Comparison of ENCODE assay signal across 7 cellular contexts in the genomic region with DNA sequence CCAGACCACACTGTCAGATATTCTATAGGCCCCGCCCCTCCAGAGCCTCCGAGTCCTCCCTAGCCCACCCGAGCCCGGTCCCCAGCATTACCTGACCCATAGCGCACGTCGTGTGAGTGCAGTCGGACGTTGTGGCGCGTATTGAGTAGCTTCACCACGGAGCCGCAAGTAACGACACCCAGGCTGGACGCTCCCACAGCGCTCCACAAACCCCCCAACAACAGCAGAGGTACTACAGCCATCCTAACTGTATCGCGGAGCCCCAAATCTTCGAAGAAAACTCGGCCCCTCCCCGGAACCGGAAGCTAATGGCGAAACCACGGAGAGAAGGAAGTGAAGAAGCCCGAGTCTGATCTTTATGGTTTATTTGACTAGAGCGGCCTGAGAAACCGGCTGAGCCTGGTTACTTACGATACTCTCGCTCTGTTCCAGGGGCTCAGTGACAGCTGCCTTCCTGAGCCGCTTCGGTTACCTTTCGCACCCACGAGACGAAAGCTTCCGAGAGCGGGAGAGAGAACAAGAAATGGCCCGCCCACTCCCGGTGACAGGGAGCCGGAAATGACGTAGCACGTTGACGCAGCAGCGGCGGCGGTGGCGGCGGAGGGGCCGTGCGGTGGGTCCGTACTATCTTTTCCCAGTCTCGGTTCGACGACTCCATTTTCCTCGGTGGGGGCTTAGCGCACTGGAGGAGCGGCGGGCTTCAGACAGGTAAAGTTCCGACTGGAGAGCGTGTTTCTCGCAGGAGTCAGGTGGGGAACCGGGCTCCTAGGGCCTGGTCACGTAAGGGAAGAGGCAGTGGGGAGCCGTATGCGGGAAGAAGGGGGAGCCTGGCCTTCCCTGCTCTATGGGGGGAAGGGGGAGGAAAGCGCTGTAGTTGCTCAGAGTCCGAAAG. TPM values are rescaled to one million over a fixed set of nuclear protein-coding genes. Genes with fewer than 3 reads are reported as not detected.
DNase-seq lines count a peak whose midpoint lies in the region; ATAC-seq, FAIRE-seq and TF ChIP-seq lines count a peak whose summit lies in the region.

A gene with protein sequence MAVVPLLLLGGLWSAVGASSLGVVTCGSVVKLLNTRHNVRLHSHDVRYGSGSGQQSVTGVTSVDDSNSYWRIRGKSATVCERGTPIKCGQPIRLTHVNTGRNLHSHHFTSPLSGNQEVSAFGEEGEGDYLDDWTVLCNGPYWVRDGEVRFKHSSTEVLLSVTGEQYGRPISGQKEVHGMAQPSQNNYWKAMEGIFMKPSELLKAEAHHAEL (minus strand): TSS at position 272 of the 892 bp plus-strand sequence. CDS start 30 bp downstream, at position 242.
A gene (plus strand): TSS at position 571 of the 892 bp plus-strand sequence. CDS start 11,197 bp downstream, outside the sequence.

- H3K9me3 ChIP-seq in astrocyte (ENCODE audit: insufficient read depth, low read depth, low read length) = no peaks in the 10 kb centered on the region

- peaks cover 25% of the 10 kb centered on the region for H3K36me3 Mint-ChIP-seq in astrocyte (ENCODE audit: low read depth, unreplicated experiment)

- peak within 1 kb of the TSS; percentile 89 for H3K4me2 ChIP-seq in astrocyte (ENCODE audit: low read length)

- H4K20me1 ChIP-seq in astrocyte (ENCODE audit: insufficient read depth, low read length) = peaks cover 55% of the 10 kb centered on the region

- H3K36me3 ChIP-seq in astrocyte (ENCODE audit: insufficient read depth, low read length) = peaks cover 4% of the 10 kb centered on the region

- peak within 1 kb of the TSS; percentile 100 for H3K4me3 Mint-ChIP-seq in astrocyte (ENCODE audit: unreplicated experiment)

- peak within 1 kb of the TSS; percentile 93 for H2AFZ ChIP-seq in astrocyte (ENCODE audit: low read depth, low read length)

- no peaks in the 10 kb centered on the region for H3K27me3 ChIP-seq in astrocyte (ENCODE audit: insufficient read depth, low read length)

- H3K27ac Mint-ChIP-seq in astrocyte (ENCODE audit: unreplicated experiment) = peak within 1 kb of the TSS; percentile 100

- ATAC-seq in GM18505 (IDR thresholded peaks at IDR 0.05; ENCODE audit: unreplicated experiment) (peak; percentile 81), HG02973 (IDR thresholded peaks at IDR 0.05; ENCODE audit: unreplicated experiment) (peak; percentile 78)

- peak within 1 kb of the TSS; percentile 87 for H3K4me3 ChIP-seq in astrocyte (ENCODE audit: insufficient read depth, low read depth, low read length)
- H3K4me3 ChIP-seq in retinal pigment epithelial cell (ENCODE audit: low read length) = peak within 1 kb of the TSS; percentile 99

- TF ChIP-seq POLR2A in GM18505 (IDR thresholded peaks at IDR 0.05; ENCODE audit: borderline replicate concordance, extremely low read depth, insufficient read depth, insufficient read length) = peak; percentile 90

- H3K4me1 Mint-ChIP-seq in astrocyte (ENCODE audit: low read depth, unreplicated experiment) = peaks cover 20% of the 10 kb centered on the region

- H3K9ac ChIP-seq in astrocyte (ENCODE audit: low read length) = peak within 1 kb of the TSS; percentile 96

- H3K79me2 ChIP-seq in astrocyte (ENCODE audit: insufficient read depth, low read length) = peaks cover 90% of the 10 kb centered on the region

- peaks cover 11% of the 10 kb centered on the region for H3K4me1 ChIP-seq in astrocyte (ENCODE audit: insufficient read depth, low read length)

- H3K27ac ChIP-seq in astrocyte (ENCODE audit: low read depth, low read length) = peak within 1 kb of the TSS; percentile 97

- no peaks in the 10 kb centered on the region for H3K27me3 Mint-ChIP-seq in astrocyte (ENCODE audit: low read depth, unreplicated experiment)

- FAIRE-seq in astrocyte (lab: Jason Lieb, UNC) = no peak

- no peaks in the 10 kb centered on the region for H3K9me3 Mint-ChIP-seq in astrocyte (ENCODE audit: unreplicated experiment)

- TF ChIP-seq CTCF in astrocyte (IDR thresholded peaks at IDR 0.05; ENCODE audit: insufficient read depth, low read depth, low read length) (no peak), retinal pigment epithelial cell (conservative IDR thresholded peaks at IDR 0.05; ENCODE audit: low read depth, low read length) (no peak)

- peak; percentile 83 for DNase-seq in NCI-H2029 treated with DMSO at 0.1 percent for 48 hours (lab: John Stamatoyannopoulos, UW)
- DNase-seq in T-helper 22 cell (ENCODE audit: low read depth) = peak; percentile 87
- peak; percentile 67 for DNase-seq in astrocyte (ENCODE audit: low read depth)
- peak; percentile 95 for DNase-seq in hepatic stellate cell (ENCODE audit: low spot score)
- peak; percentile 46 for DNase-seq in retinal pigment epithelial cell (ENCODE audit: low read depth)

RNA-seq across cellular contexts. Expression of the first gene that starts in this region (rescaled TPM):
- 71.2 and 73.3 TPM in 2 replicates for total RNA-seq in astrocyte

RNA-seq across cellular contexts. Expression of the second gene that starts in this region (rescaled TPM):
- total RNA-seq in astrocyte = 90.1 and 95.9 TPM in 2 replicates

Comparison
In these comparisons a context has a peak if more than half of its experiments do, and no peak if none do; other contexts are left out.
1. Peak in every context shown above with its lines: DNase-seq, ATAC-seq, H3K4me3 ChIP-seq and H3K27ac ChIP-seq.